Comparison of ENCODE assay signal across 8 cellular contexts in genomic region chr10:14648042-14648765, GRCh38.
DNase-seq lines count a peak whose midpoint lies in the region; ATAC-seq lines count a peak whose summit lies in the region.

No MANE protein-coding gene starts in this region.

- peak; percentile 12 for DNase-seq in DMS 273 treated with DMSO at 0.1 percent for 48 hours (lab: John Stamatoyannopoulos, UW)
- DNase-seq in KG1 (lab: John Stamatoyannopoulos, UW) = peak; percentile 62
- DNase-seq in T follicular helper cell (ENCODE audit: low read depth) = peak; percentile 66
- DNase-seq in amniotic epithelial cell (ENCODE audit: low read depth) = peak; percentile 80
- peak; percentile 60 for DNase-seq in hepatic stellate cell (ENCODE audit: low spot score)
- peak; percentile 66 for DNase-seq in sciatic nerve (ENCODE audit: low spot score)
- no peak for DNase-seq in NCI-H446 treated with DMSO at 0.1 percent for 48 hours (lab: John Stamatoyannopoulos, UW)

- intact Hi-C loops in sciatic nerve (cut with DNase I) = no loop called here

- ATAC-seq in GM21423 (IDR thresholded peaks at IDR 0.05; ENCODE audit: unreplicated experiment) (peak; percentile 93), sciatic nerve (peak; percentile 97)
